In genomic region chr9:97567894-97568202, GRCh38 we compare ENCODE assay signal across 26 cellular contexts.
DNase-seq lines count a peak whose midpoint lies in the region; ATAC-seq lines count a peak whose summit lies in the region.
"Had no signal": no experiment of that assay in that cellular context is flagged by ENCODE, and none has a peak within 500 bp of the region (broad histone marks: within the 10 kb centered on the region; RNA-seq: fewer than 3 reads in every experiment).

No MANE protein-coding gene starts in this region.

- peak; percentile 41 for DNase-seq in activated CD8-positive, alpha-beta memory T cell treated with anti-CD3 and anti-CD28 coated beads, Interleukin-2, amount 50 U/mL, for 48 hours
- DNase-seq in activated CD8-positive, alpha-beta memory T cell treated with anti-CD3 and anti-CD28 coated beads for 24 hours, result no peak
- DNase-seq in cerebellar cortex (ENCODE audit: low spot score), result peak; percentile 8
- DNase-seq in myocyte (ENCODE audit: low read depth), result peak; percentile 88
- no peak for DNase-seq in caudate nucleus (lab: John Stamatoyannopoulos, UW)
- no peak for DNase-seq in dedifferentiated amniotic fluid mesenchymal stem cell (ENCODE audit: extremely low spot score)
- DNase-seq: activated B cell treated with CpG ODN at 0.5 μM for 24 hours; activated CD4-positive, alpha-beta T cell treated with anti-CD3 and anti-CD28 coated beads, Interleukin-2, amount 50 U/mL, for 4 hours; anterior cingulate cortex; CD4-positive, CD25-positive, alpha-beta regulatory T cell; effector memory CD4-positive, alpha-beta T cell; left ventricle myocardium inferior; natural killer cell; NCI-H1092 treated with DMSO at 0.1 percent for 48 hours; NCI-H1694 treated with DMSO at 0.1 percent for 48 hours; NCI-H446; NCI-H748 treated with DMSO at 0.1 percent for 48 hours; nucleus accumbens; Peyer's patch; SHP77; upper lobe of left lung had no signal

- ATAC-seq in HG03457 (IDR thresholded peaks at IDR 0.05; ENCODE audit: unreplicated experiment), result no peak
- ATAC-seq in GM21786 (IDR thresholded peaks at IDR 0.05; ENCODE audit: unreplicated experiment), result no peak
- ATAC-seq: activated naive CD4-positive, alpha-beta T cell treated with anti-CD3 and anti-CD28 coated beads, Interleukin-2, amount 50 U/mL, for 72 hours; natural killer cell; stimulated activated memory B cell treated with anti-CD40 and anti-IgM and Interleukin-4, amounts not matched to agents 10 μg/mL and 1 μg/mL and 100 μg/mL, for 72 hours had no signal

- no peak overlapping the region for H3K27ac ChIP-seq in caudate nucleus (ENCODE audit: low read depth, low read length)
- H3K27ac ChIP-seq: skin epidermis had no signal

Comparison
In these comparisons a context has a peak if more than half of its experiments do, and no peak if none do; other contexts are left out.
1. DNase-seq: peak in activated CD8-positive, alpha-beta memory T cell treated with anti-CD3 and anti-CD28 coated beads, Interleukin-2, amount 50 U/mL, for 48 hours (single experiment), cerebellar cortex (single experiment) and myocyte (single experiment); none in activated CD8-positive, alpha-beta memory T cell treated with anti-CD3 and anti-CD28 coated beads for 24 hours (single experiment), caudate nucleus (0 of 61) and dedifferentiated amniotic fluid mesenchymal stem cell (single experiment).